12 cellular contexts compared by ENCODE assay signal in genomic region chr6:73180076-73180717, GRCh38. TPM values are rescaled to one million over a fixed set of nuclear protein-coding genes. Genes with fewer than 3 reads are reported as not detected.
DNase-seq lines count a peak whose midpoint lies in the region; ATAC-seq, FAIRE-seq and TF ChIP-seq lines count a peak whose summit lies in the region.
"Had no signal": no experiment of that assay in that cellular context is flagged by ENCODE, and none has a peak within 500 bp of the region (broad histone marks: within the 10 kb centered on the region; RNA-seq: fewer than 3 reads in every experiment).

No MANE protein-coding gene starts in this region.

- peak overlapping the region; percentile 82 for H3K4me2 ChIP-seq in Karpas-422 (ENCODE audit: low read depth, low read length, poor library complexity, severe bottlenecking)
- peak overlapping the region; percentile 82 for H3K4me2 ChIP-seq in astrocyte (ENCODE audit: low read length)

- peak; percentile 42 for DNase-seq in Caki2 (ENCODE audit: low read depth)
- DNase-seq in Karpas-422, result peak; percentile 82
- peak; percentile 32 for DNase-seq in astrocyte (ENCODE audit: low read depth)
- DNase-seq in naive B cell, result no peak
- no peak for DNase-seq in G401 (ENCODE audit: low spot score)
- no peak for DNase-seq in Right ventricle myocardium superior
- no peak for DNase-seq in RWPE1 (ENCODE audit: low spot score)
- DNase-seq: activated CD8-positive, alpha-beta memory T cell treated with anti-CD3 and anti-CD28 coated beads, Interleukin-2, amount 10 ng/mL, durations not matched to agents 7 days and 5 days; CD4-positive, alpha-beta T cell had no signal

- in situ Hi-C loops in Caki2 (cut with HindIII; ENCODE audit: low pct_unique_long_range_greater_than_20kb, low sequenced_read_pairs) (no loop called here), G401 (cut with HindIII; ENCODE audit: low sequenced_read_pairs) (no loop called here)

- intact Hi-C loops in Right ventricle myocardium superior (cut with DNase I), result loop anchor here (5.0 kb wide), 1 partner anchor 768 kb away; no protein-coding TSS in a partner anchor

- H3K4me3 ChIP-seq in Karpas-422 (ENCODE audit: low read length) (peak overlapping the region; percentile 57), astrocyte (ENCODE audit: insufficient read depth, low read depth, low read length) (peak overlapping the region; percentile 53)
- H3K4me3 ChIP-seq: lung had no signal

- H3K36me3 ChIP-seq in Karpas-422 (ENCODE audit: insufficient read depth, low read length) (no peaks in the 10 kb centered on the region), astrocyte (ENCODE audit: insufficient read depth, low read length) (no peaks in the 10 kb centered on the region)

- TF ChIP-seq CTCF in astrocyte (IDR thresholded peaks at IDR 0.05; ENCODE audit: insufficient read depth, low read depth, low read length), result no peak
- no peak for TF ChIP-seq CTCF in RWPE1 (conservative IDR thresholded peaks at IDR 0.05; ENCODE audit: low read depth)

- no peaks in the 10 kb centered on the region for H3K9me3 ChIP-seq in Karpas-422 (ENCODE audit: low read length)
- H3K9me3 ChIP-seq in astrocyte (ENCODE audit: insufficient read depth, low read depth, low read length), result no peaks in the 10 kb centered on the region

- no peaks in the 10 kb centered on the region for H3K4me1 Mint-ChIP-seq in astrocyte (ENCODE audit: low read depth, unreplicated experiment)
- H3K4me1 Mint-ChIP-seq in naive B cell, result peaks cover 11 to 16% (median 11%) of the 10 kb centered on the region in 3 donors

- H4K20me1 ChIP-seq in Karpas-422 (ENCODE audit: insufficient read depth, low read depth, low read length) (no peaks in the 10 kb centered on the region), astrocyte (ENCODE audit: insufficient read depth, low read length) (no peaks in the 10 kb centered on the region)

- ATAC-seq in naive B cell (ENCODE audit: low read depth in 2 of 2) (no peak), Right ventricle myocardium superior (ENCODE audit: poor library complexity) (no peak), HG03521 (IDR thresholded peaks at IDR 0.05; ENCODE audit: unreplicated experiment) (no peak)

- H3K9me3 Mint-ChIP-seq in astrocyte (ENCODE audit: unreplicated experiment) (no peaks in the 10 kb centered on the region), naive B cell (no peaks in the 10 kb centered on the region)
- H3K9me3 Mint-ChIP-seq: CD4-positive, alpha-beta T cell; stimulated activated naive CD8-positive, alpha-beta T cell treated with anti-CD3 and anti-CD28 coated beads, Interleukin-15, Interleukin-2, amounts not matched to agents 100 ng/mL and 50 ng/mL, for 24 hours had no signal

- POLR2A ChIA-PET in RWPE1 (lab: Yijun Ruan, JAX; ENCODE audit: low non-redundant PET), result no interaction called here

- H3K36me3 Mint-ChIP-seq in astrocyte (ENCODE audit: low read depth, unreplicated experiment) (no peaks in the 10 kb centered on the region), naive B cell (no peaks in the 10 kb centered on the region)
- H3K36me3 Mint-ChIP-seq: activated CD8-positive, alpha-beta memory T cell treated with anti-CD3 and anti-CD28 coated beads, Interleukin-2, amount 10 ng/mL, durations not matched to agents 7 days and 5 days had no signal

- H3K27ac Mint-ChIP-seq in astrocyte (ENCODE audit: unreplicated experiment) (no peak overlapping the region), naive B cell (no peak overlapping the region)
- H3K27ac Mint-ChIP-seq: activated CD8-positive, alpha-beta memory T cell treated with anti-CD3 and anti-CD28 coated beads, Interleukin-2, amount 10 ng/mL, durations not matched to agents 7 days and 5 days; CD4-positive, alpha-beta T cell; stimulated activated naive CD8-positive, alpha-beta T cell treated with anti-CD3 and anti-CD28 coated beads, Interleukin-15, Interleukin-2, amounts not matched to agents 100 ng/mL and 50 ng/mL, for 24 hours had no signal

- no peak for FAIRE-seq in astrocyte (lab: Jason Lieb, UNC)

- H3K27me3 ChIP-seq in Karpas-422 (ENCODE audit: low read length) (no peaks in the 10 kb centered on the region), astrocyte (ENCODE audit: insufficient read depth, low read length) (no peaks in the 10 kb centered on the region)

- peaks cover 7% of the 10 kb centered on the region for H3K27me3 Mint-ChIP-seq in astrocyte (ENCODE audit: low read depth, unreplicated experiment)
- H3K27me3 Mint-ChIP-seq in naive B cell, result no peaks in the 10 kb centered on the region
- H3K27me3 Mint-ChIP-seq: CD4-positive, alpha-beta T cell; stimulated activated naive CD8-positive, alpha-beta T cell treated with anti-CD3 and anti-CD28 coated beads, Interleukin-15, Interleukin-2, amounts not matched to agents 100 ng/mL and 50 ng/mL, for 24 hours had no signal

- CTCF ChIA-PET in RWPE1 (lab: Yijun Ruan, JAX), result interaction anchor here (1.0 kb wide), 1 partner anchor 11 kb away, joined by 3 read pairs; no protein-coding TSS in a partner anchor

- H3K4me3 Mint-ChIP-seq in astrocyte (ENCODE audit: unreplicated experiment) (no peak overlapping the region), naive B cell (peak overlapping the region in 7 of 8 donors; percentile 9 to 86 (median 77))
- H3K4me3 Mint-ChIP-seq: activated CD8-positive, alpha-beta memory T cell treated with anti-CD3 and anti-CD28 coated beads, Interleukin-2, amount 10 ng/mL, durations not matched to agents 7 days and 5 days had no signal

- no peaks in the 10 kb centered on the region for H3K9me2 ChIP-seq in Karpas-422 (replicated peaks; ENCODE audit: insufficient read depth, low read length)

- H2AFZ ChIP-seq in Karpas-422 (ENCODE audit: low read length), result no peak overlapping the region
- H2AFZ ChIP-seq in astrocyte (ENCODE audit: low read depth, low read length), result peak overlapping the region; percentile 21

- H3K9ac ChIP-seq in Karpas-422 (ENCODE audit: low read length) (peak overlapping the region; percentile 56), astrocyte (ENCODE audit: low read length) (no peak overlapping the region)

- H3K79me2 ChIP-seq in Karpas-422 (ENCODE audit: low read length), result no peaks in the 10 kb centered on the region
- H3K79me2 ChIP-seq in astrocyte (ENCODE audit: insufficient read depth, low read length), result no peaks in the 10 kb centered on the region

- H3K4me1 ChIP-seq in Karpas-422 (ENCODE audit: low read length), result peaks cover 64% of the 10 kb centered on the region
- H3K4me1 ChIP-seq in astrocyte (ENCODE audit: insufficient read depth, low read length), result peaks cover 10% of the 10 kb centered on the region

- H3K27ac ChIP-seq in Karpas-422 (ENCODE audit: low read length) (peak overlapping the region; percentile 92), astrocyte (ENCODE audit: low read depth, low read length) (no peak overlapping the region), RWPE1 (no peak overlapping the region)

RNA-seq across cellular contexts. Expression of gene KHDC1L, which starts 45.1 kb away (rescaled TPM):
- total RNA-seq in Caki2 (2014; rRNA removed; shearing (Covaris generic); ENCODE audit: low replicate concordance), result not detected in 2 replicates
- 4.4 and 5.8 TPM in 2 replicates for total RNA-seq in Karpas-422 (2014; rRNA removed; shearing (Covaris generic); ENCODE audit: low replicate concordance)
- total RNA-seq in astrocyte (not detected in 2 replicates), Right ventricle myocardium superior (not detected)
- not detected for polyA plus RNA-seq in naive B cell (ENCODE audit: low read depth in 6 of 6)
- total RNA-seq in G401 (2014; rRNA removed; shearing (Covaris generic)), result 4.2 TPM in 1 of 2 replicates, not detected in the other
- total RNA-seq: CD4-positive, alpha-beta T cell; lung had no signal

Comparison
In these comparisons a context has a peak if more than half of its experiments do, and no peak if none do; other contexts are left out.
1. DNase-seq: peak in Caki2 (single experiment), Karpas-422 (single experiment) and astrocyte (single experiment); none in naive B cell (single experiment), G401 (single experiment), Right ventricle myocardium superior (single experiment) and RWPE1 (single experiment).